Comparison of ENCODE assay signal across 22 cellular contexts in genomic region chr20:17888044-17888443, GRCh38.
DNase-seq lines count a peak whose midpoint lies in the region; ATAC-seq and TF ChIP-seq lines count a peak whose summit lies in the region.
"Had no signal": no experiment of that assay in that cellular context is flagged by ENCODE, and none has a peak within 500 bp of the region (broad histone marks: within the 10 kb centered on the region; RNA-seq: fewer than 3 reads in every experiment).

No MANE protein-coding gene starts in this region.

- H3K4me3 ChIP-seq in PC-9: no peak overlapping the region
- H3K4me3 ChIP-seq in sigmoid colon: no peak overlapping the region
- H3K4me3 ChIP-seq: esophagus squamous epithelium, vagina had no signal

- CTCF ChIA-PET in PC-9 (lab: Charles Lee): no interaction called here

- no peaks in the 10 kb centered on the region for H3K4me1 ChIP-seq in PC-9 (replicated peaks; ENCODE audit: insufficient read depth)
- peaks cover 0 to 35% (median 11%) of the 10 kb centered on the region in 4 donors for H3K4me1 ChIP-seq in sigmoid colon

- no peak overlapping the region for H3K27ac ChIP-seq in PC-9
- peak overlapping the region; percentile 73 for H3K27ac ChIP-seq in epithelial cell of prostate
- no peak overlapping the region for H3K27ac ChIP-seq in sigmoid colon
- H3K27ac ChIP-seq: C4-2B, esophagus squamous epithelium, KMS-11, vagina, WERI-Rb-1 had no signal

- H4K20me1 ChIP-seq in PC-9 (ENCODE audit: insufficient read depth): no peaks in the 10 kb centered on the region

- 61 to 66% methylated on average over 9 of the region's 9 CpGs for WGBS in sigmoid colon, 2 donors

- BruUV-seq in PC-9 (replicated peaks; lab: Mats Ljungman, UMichigan): no TSS peak

- no peaks in the 10 kb centered on the region for H3K79me2 ChIP-seq in PC-9 (ENCODE audit: low read depth)

- H3F3A ChIP-seq in PC-9 (ENCODE audit: insufficient read depth, low read depth): no peaks in the 10 kb centered on the region

- H3K36me3 ChIP-seq in PC-9 (ENCODE audit: low read depth): no peaks in the 10 kb centered on the region
- H3K36me3 ChIP-seq in sigmoid colon: no peaks in the 10 kb centered on the region
- H3K36me3 ChIP-seq: esophagus squamous epithelium, vagina, WERI-Rb-1 had no signal

- no peak overlapping the region for H2AFZ ChIP-seq in PC-9

- POLR2A ChIA-PET in PC-9 (lab: Charles Lee; ENCODE audit: unreplicated experiment): interaction anchor here (0.7 kb wide), 1 partner anchor 55 kb away, joined by 3 read pairs; no protein-coding TSS in a partner anchor

- no peak for TF ChIP-seq POLR2A in sigmoid colon (IDR thresholded peaks at IDR 0.05)

- H3K4me2 ChIP-seq in PC-9: no peak overlapping the region
- H3K4me2 ChIP-seq: KMS-11 had no signal

- H3K27me3 ChIP-seq in PC-9 (ENCODE audit: insufficient read depth, low read depth) (no peaks in the 10 kb centered on the region), sigmoid colon (no peaks in the 10 kb centered on the region)
- H3K27me3 ChIP-seq: esophagus squamous epithelium, vagina had no signal

- H3K9me2 ChIP-seq in PC-9 (ENCODE audit: insufficient read depth): no peaks in the 10 kb centered on the region

- no peak for ATAC-seq in GM19324 (IDR thresholded peaks at IDR 0.05; ENCODE audit: low FRiP score, unreplicated experiment)
- ATAC-seq in Right ventricle myocardium inferior: no peak
- ATAC-seq: naive thymus-derived CD4-positive, alpha-beta T cell had no signal

- intact Hi-C loops in PC-9 (cut with micrococcal nuclease; ENCODE audit: unreplicated experiment): loop anchor here (2.0 to 5.0 kb wide), 2 partner anchors 36 to 205 kb away; partner anchors contain the start of gene RRBP1
- intact Hi-C loops in sigmoid colon (cut with DNase I): no loop called here
- intact Hi-C loops in Right ventricle myocardium inferior (cut with DNase I): no loop called here

- TF ChIP-seq CTCF in PC-9 (conservative IDR thresholded peaks at IDR 0.05): no peak
- no peak for TF ChIP-seq CTCF in sigmoid colon (IDR thresholded peaks at IDR 0.05)

- DNase-seq in EL: peak; percentile 67
- peak; percentile 63 to 71 for DNase-seq in PC-9
- DNase-seq in epithelial cell of prostate (ENCODE audit: low read depth, low spot score): peak; percentile 37
- peak; percentile 44 for DNase-seq in sigmoid colon
- DNase-seq in NOMO-1 treated with DMSO at 0.1 percent for 48 hours (lab: John Stamatoyannopoulos, UW; ENCODE audit: unreplicated experiment): no peak
- DNase-seq in Right ventricle myocardium inferior (ENCODE audit: missing footprints): no peak
- DNase-seq in NCI-H146 treated with DMSO at 0.1 percent for 48 hours (lab: John Stamatoyannopoulos, UW; ENCODE audit: unreplicated experiment): no peak
- DNase-seq: activated CD4-positive, alpha-beta T cell treated with anti-CD3 and anti-CD28 coated beads, Interleukin-2, amount 10 ng/mL, durations not matched to agents 7 days and 5 days; effector memory CD4-positive, alpha-beta T cell; esophagus squamous epithelium; HCEC 1CT; kidney; naive thymus-derived CD4-positive, alpha-beta T cell; NCI-H187; NCI-H82; occipital lobe; T-helper 2 cell; WERI-Rb-1 had no signal

- H3K9me3 ChIP-seq in PC-9 (ENCODE audit: insufficient read depth, low read depth) (peaks cover 7% of the 10 kb centered on the region; the same call in 1 of the 2 replicates), sigmoid colon (peaks cover 0 to 6% (median 0%) of the 10 kb centered on the region in 4 donors)
- H3K9me3 ChIP-seq: vagina had no signal

- no peak for TF ChIP-seq EP300 in sigmoid colon (IDR thresholded peaks at IDR 0.05)

Comparison
In these comparisons a context has a peak if more than half of its experiments do, and no peak if none do; other contexts are left out.
1. DNase-seq: peak in EL (single experiment), PC-9 (2 of 2), epithelial cell of prostate (single experiment) and sigmoid colon (single experiment); none in NOMO-1 treated with DMSO at 0.1 percent for 48 hours (single experiment), Right ventricle myocardium inferior (single experiment) and NCI-H146 treated with DMSO at 0.1 percent for 48 hours (single experiment).